In the genomic region with DNA sequence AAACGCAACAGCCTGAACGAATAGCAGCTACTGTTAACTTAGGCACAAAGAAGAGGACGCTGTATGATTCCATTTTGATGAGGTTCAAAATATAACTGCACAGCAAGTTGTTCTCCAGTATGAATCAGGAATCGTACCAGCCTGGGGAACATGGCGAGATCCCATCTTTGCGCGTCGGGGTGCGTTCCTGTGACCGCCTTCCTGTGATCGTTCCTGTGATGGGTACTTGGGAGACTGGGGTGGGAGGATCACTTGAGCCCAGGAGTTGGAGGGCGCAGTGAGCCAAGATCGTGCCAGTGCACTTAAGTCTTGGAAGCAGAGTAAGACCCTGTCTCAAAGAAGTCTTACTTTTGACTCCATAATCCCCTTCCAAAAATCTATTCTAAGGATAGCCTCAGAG, we compare ENCODE assay signal across 1 cellular context.
TF ChIP-seq lines count a peak whose summit lies in the region.

No MANE protein-coding gene starts in this region.

TF ChIP-seq in K562, 482 proteins besides CTCF, POLR2A, EP300 and RAD21 (continued from another document):
- TF ChIP-seq, protein P1, sequence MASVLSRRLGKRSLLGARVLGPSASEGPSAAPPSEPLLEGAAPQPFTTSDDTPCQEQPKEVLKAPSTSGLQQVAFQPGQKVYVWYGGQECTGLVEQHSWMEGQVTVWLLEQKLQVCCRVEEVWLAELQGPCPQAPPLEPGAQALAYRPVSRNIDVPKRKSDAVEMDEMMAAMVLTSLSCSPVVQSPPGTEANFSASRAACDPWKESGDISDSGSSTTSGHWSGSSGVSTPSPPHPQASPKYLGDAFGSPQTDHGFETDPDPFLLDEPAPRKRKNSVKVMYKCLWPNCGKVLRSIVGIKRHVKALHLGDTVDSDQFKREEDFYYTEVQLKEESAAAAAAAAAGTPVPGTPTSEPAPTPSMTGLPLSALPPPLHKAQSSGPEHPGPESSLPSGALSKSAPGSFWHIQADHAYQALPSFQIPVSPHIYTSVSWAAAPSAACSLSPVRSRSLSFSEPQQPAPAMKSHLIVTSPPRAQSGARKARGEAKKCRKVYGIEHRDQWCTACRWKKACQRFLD (CRISPR knock-in tag; IDR thresholded peaks at IDR 0.05), result no peak
- TF ChIP-seq, protein P2, sequence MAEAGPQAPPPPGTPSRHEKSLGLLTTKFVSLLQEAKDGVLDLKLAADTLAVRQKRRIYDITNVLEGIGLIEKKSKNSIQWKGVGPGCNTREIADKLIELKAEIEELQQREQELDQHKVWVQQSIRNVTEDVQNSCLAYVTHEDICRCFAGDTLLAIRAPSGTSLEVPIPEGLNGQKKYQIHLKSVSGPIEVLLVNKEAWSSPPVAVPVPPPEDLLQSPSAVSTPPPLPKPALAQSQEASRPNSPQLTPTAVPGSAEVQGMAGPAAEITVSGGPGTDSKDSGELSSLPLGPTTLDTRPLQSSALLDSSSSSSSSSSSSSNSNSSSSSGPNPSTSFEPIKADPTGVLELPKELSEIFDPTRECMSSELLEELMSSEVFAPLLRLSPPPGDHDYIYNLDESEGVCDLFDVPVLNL (CRISPR knock-in tag; IDR thresholded peaks at IDR 0.05; ENCODE audit: low read depth), result no peak
- TF ChIP-seq, protein P3, sequence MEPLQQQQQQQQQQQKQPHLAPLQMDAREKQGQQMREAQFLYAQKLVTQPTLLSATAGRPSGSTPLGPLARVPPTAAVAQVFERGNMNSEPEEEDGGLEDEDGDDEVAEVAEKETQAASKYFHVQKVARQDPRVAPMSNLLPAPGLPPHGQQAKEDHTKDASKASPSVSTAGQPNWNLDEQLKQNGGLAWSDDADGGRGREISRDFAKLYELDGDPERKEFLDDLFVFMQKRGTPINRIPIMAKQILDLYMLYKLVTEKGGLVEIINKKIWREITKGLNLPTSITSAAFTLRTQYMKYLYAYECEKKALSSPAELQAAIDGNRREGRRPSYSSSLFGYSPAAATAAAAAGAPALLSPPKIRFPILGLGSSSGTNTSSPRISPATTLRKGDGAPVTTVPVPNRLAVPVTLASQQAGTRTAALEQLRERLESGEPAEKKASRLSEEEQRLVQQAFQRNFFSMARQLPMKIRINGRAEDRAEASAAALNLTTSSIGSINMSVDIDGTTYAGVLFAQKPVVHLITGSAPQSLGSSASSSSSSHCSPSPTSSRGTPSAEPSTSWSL (CRISPR knock-in tag; IDR thresholded peaks at IDR 0.05; ENCODE audit: borderline replicate concordance), result no peak
- TF ChIP-seq MLLT1 (IDR thresholded peaks at IDR 0.05), result peak in 1 of 2 experiments; percentile 61; a peak in 2 of 4 replicates
- TF ChIP-seq, protein P4, sequence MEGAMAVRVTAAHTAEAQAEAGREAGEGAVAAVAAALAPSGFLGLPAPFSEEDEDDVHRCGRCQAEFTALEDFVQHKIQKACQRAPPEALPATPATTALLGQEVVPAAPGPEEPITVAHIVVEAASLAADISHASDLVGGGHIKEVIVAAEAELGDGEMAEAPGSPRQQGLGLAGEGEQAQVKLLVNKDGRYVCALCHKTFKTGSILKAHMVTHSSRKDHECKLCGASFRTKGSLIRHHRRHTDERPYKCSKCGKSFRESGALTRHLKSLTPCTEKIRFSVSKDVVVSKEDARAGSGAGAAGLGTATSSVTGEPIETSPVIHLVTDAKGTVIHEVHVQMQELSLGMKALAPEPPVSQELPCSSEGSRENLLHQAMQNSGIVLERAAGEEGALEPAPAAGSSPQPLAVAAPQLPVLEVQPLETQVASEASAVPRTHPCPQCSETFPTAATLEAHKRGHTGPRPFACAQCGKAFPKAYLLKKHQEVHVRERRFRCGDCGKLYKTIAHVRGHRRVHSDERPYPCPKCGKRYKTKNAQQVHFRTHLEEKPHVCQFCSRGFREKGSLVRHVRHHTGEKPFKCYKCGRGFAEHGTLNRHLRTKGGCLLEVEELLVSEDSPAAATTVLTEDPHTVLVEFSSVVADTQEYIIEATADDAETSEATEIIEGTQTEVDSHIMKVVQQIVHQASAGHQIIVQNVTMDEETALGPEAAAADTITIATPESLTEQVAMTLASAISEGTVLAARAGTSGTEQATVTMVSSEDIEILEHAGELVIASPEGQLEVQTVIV (CRISPR knock-in tag; IDR thresholded peaks at IDR 0.05; ENCODE audit: borderline replicate concordance), result no peak
- TF ChIP-seq CBX1 (IDR thresholded peaks at IDR 0.05; ENCODE audit: low read depth), result no peak
